Comparison of ENCODE assay signal across 1 cellular context in genomic region chr10:26368463-26368862, GRCh38.
TF ChIP-seq lines count a peak whose summit lies in the region.

No MANE protein-coding gene starts in this region.

TF ChIP-seq in GM23338, 12 proteins besides CTCF, POLR2A, EP300 and RAD21 (continued from another document):
- TF ChIP-seq NANOG (IDR thresholded peaks at IDR 0.05; ENCODE audit: borderline replicate concordance): no peak
- TF ChIP-seq EZH2 (IDR thresholded peaks at IDR 0.05; ENCODE audit: low read depth, unreplicated experiment): no peak
- no peak for TF ChIP-seq ZNF114 (CRISPR knock-in tag; IDR thresholded peaks at IDR 0.05)
- no peak for TF ChIP-seq REST (IDR thresholded peaks at IDR 0.05; ENCODE audit: unreplicated experiment)
- TF ChIP-seq EZH2phosphoT487 (IDR thresholded peaks at IDR 0.05; ENCODE audit: unreplicated experiment): no peak
- TF ChIP-seq ZNF331 (CRISPR knock-in tag; IDR thresholded peaks at IDR 0.05; ENCODE audit: low read depth): no peak
TF ChIP-seq in GM23338: peak in this region for 0.
